In genomic region chr3:184238246-184238818, GRCh38 we compare ENCODE assay signal across 24 cellular contexts. TPM values are rescaled to one million over a fixed set of nuclear protein-coding genes. Genes with fewer than 3 reads are reported as not detected.
DNase-seq lines count a peak whose midpoint lies in the region; ATAC-seq, FAIRE-seq and TF ChIP-seq lines count a peak whose summit lies in the region.
"Had no signal": no experiment of that assay in that cellular context is flagged by ENCODE, and none has a peak within 500 bp of the region (broad histone marks: within the 10 kb centered on the region; RNA-seq: fewer than 3 reads in every experiment).

No MANE protein-coding gene starts in this region.

- no peak for TF ChIP-seq POLR2A in gastroesophageal sphincter (IDR thresholded peaks at IDR 0.05)

- H3K4me1 ChIP-seq in lower lobe of right lung: no peaks in the 10 kb centered on the region
- H3K4me1 ChIP-seq in gastroesophageal sphincter: peaks cover 0 to 10% (median 6%) of the 10 kb centered on the region in 3 donors

- POLR2A ChIA-PET in activated CD4-positive, alpha-beta memory T cell treated with anti-CD3 and anti-CD28 coated beads, Interleukin-2, amount 10 ng/mL, durations not matched to agents 7 days and 5 days (lab: Charles Lee): interaction anchor here (1.2 kb wide), 1 partner anchor 9 kb away, joined by 5 read pairs; no protein-coding TSS in a partner anchor

- H3K27ac ChIP-seq in lower lobe of right lung (no peak overlapping the region), gastroesophageal sphincter (no peak overlapping the region)
- H3K27ac ChIP-seq: A549 had no signal

- no peak for FAIRE-seq in GM19239 (lab: Jason Lieb, UNC)
- FAIRE-seq: A549, G401.6, GM12892, H1, HTR-8/SVneo had no signal

- no peaks in the 10 kb centered on the region for H3K27me3 Mint-ChIP-seq in activated T-helper 17 cell treated with anti-CD3 and anti-CD28 coated beads, Interleukin-2, amount 50 U/mL, for 72 hours
- H3K27me3 Mint-ChIP-seq in activated CD4-positive, alpha-beta memory T cell treated with anti-CD3 and anti-CD28 coated beads, Interleukin-2, amount 10 ng/mL, durations not matched to agents 7 days and 5 days: peaks cover 1% of the 10 kb centered on the region

- no peak for TF ChIP-seq EP300 in gastroesophageal sphincter (IDR thresholded peaks at IDR 0.05)

- H3K36me3 Mint-ChIP-seq in activated T-helper 17 cell treated with anti-CD3 and anti-CD28 coated beads, Interleukin-2, amount 50 U/mL, for 72 hours (ENCODE audit: low read depth): peaks cover 15% of the 10 kb centered on the region
- peaks cover 6% of the 10 kb centered on the region for H3K36me3 Mint-ChIP-seq in activated CD4-positive, alpha-beta memory T cell treated with anti-CD3 and anti-CD28 coated beads, Interleukin-2, amount 10 ng/mL, durations not matched to agents 7 days and 5 days (ENCODE audit: low read depth)

- peak; percentile 42 for DNase-seq in NCI-H2171 treated with DMSO at 0.1 percent for 48 hours (lab: John Stamatoyannopoulos, UW)
- no peak for DNase-seq in NCI-H2171 (lab: John Stamatoyannopoulos, UW)
- peak; percentile 31 for DNase-seq in H7
- DNase-seq in lower lobe of right lung: peak; percentile 27
- no peak for DNase-seq in activated CD4-positive, alpha-beta memory T cell treated with anti-CD3 and anti-CD28 coated beads, Interleukin-2, amount 10 ng/mL, durations not matched to agents 7 days and 5 days
- no peak for DNase-seq in GM19239 (ENCODE audit: insufficient read length, low spot score)
- DNase-seq: CD4-positive, CD25-positive, alpha-beta regulatory T cell; IMR-90; NCI-H1105 treated with DMSO at 0.1 percent for 48 hours; NCI-H2107; NCI-H226; NCI-H524 treated with DMSO at 0.1 percent for 48 hours; PC-3; RPMI8226; SHP77 had no signal

- CTCF ChIA-PET in activated CD4-positive, alpha-beta memory T cell treated with anti-CD3 and anti-CD28 coated beads, Interleukin-2, amount 10 ng/mL, durations not matched to agents 7 days and 5 days (lab: Charles Lee): interaction anchor here (0.6 to 2.1 kb wide), 4 partner anchors 8 to 67 kb away, joined by 3 to 15 read pairs (median 6); no protein-coding TSS in a partner anchor

- H3K27me3 ChIP-seq in H7 (ENCODE audit: control insufficient read depth, insufficient read depth, low read length) (no peaks in the 10 kb centered on the region; the same call in none of the 2 replicates), lower lobe of right lung (ENCODE audit: low read depth) (peaks cover 19% of the 10 kb centered on the region), gastroesophageal sphincter (peaks cover 78% of the 10 kb centered on the region)

- H3K9me3 Mint-ChIP-seq in activated T-helper 17 cell treated with anti-CD3 and anti-CD28 coated beads, Interleukin-2, amount 50 U/mL, for 72 hours: no peaks in the 10 kb centered on the region
- H3K9me3 Mint-ChIP-seq in activated CD4-positive, alpha-beta memory T cell treated with anti-CD3 and anti-CD28 coated beads, Interleukin-2, amount 10 ng/mL, durations not matched to agents 7 days and 5 days: no peaks in the 10 kb centered on the region

- H3K4me3 ChIP-seq in H7 (ENCODE audit: insufficient read depth, low read depth, low read length): no peak overlapping the region
- H3K4me3 ChIP-seq in lower lobe of right lung: no peak overlapping the region
- H3K4me3 ChIP-seq in gastroesophageal sphincter: no peak overlapping the region
- H3K4me3 ChIP-seq: A549 had no signal

- H3K36me3 ChIP-seq in H7 (replicated peaks; ENCODE audit: control insufficient read depth, insufficient read depth, low read length) (peaks cover 5% of the 10 kb centered on the region; the same call in 1 of the 2 replicates), lower lobe of right lung (peaks cover 15% of the 10 kb centered on the region), gastroesophageal sphincter (peaks cover 0 to 19% of the 10 kb centered on the region in 2 donors)

- H3K9me3 ChIP-seq in lower lobe of right lung (no peaks in the 10 kb centered on the region), gastroesophageal sphincter (no peaks in the 10 kb centered on the region)
- H3K9me3 ChIP-seq: A549 had no signal

- intact Hi-C loops in lower lobe of right lung (cut with DNase I): no loop called here

- TF ChIP-seq CTCF in lower lobe of right lung (IDR thresholded peaks at IDR 0.05): no peak
- TF ChIP-seq CTCF in gastroesophageal sphincter (IDR thresholded peaks at IDR 0.05): no peak

- WGBS in gastroesophageal sphincter (ENCODE audit: low coverage in 1 of 2), 2 donors: 40 to 54% methylated on average over 2 of the region's 13 CpGs

- no peak overlapping the region for H3K4me3 Mint-ChIP-seq in activated T-helper 17 cell treated with anti-CD3 and anti-CD28 coated beads, Interleukin-2, amount 50 U/mL, for 72 hours
- no peak overlapping the region for H3K4me3 Mint-ChIP-seq in activated CD4-positive, alpha-beta memory T cell treated with anti-CD3 and anti-CD28 coated beads, Interleukin-2, amount 10 ng/mL, durations not matched to agents 7 days and 5 days
- H3K4me3 Mint-ChIP-seq: B cell had no signal

- no peak for ATAC-seq in activated T-helper 17 cell treated with anti-CD3 and anti-CD28 coated beads, Interleukin-2, amount 50 U/mL, for 72 hours (replicated peaks)
- no peak for ATAC-seq in lower lobe of right lung
- ATAC-seq in gastroesophageal sphincter: no peak
- ATAC-seq: A549, PC-3 had no signal

- peak overlapping the region; percentile 23 for H3K27ac Mint-ChIP-seq in activated T-helper 17 cell treated with anti-CD3 and anti-CD28 coated beads, Interleukin-2, amount 50 U/mL, for 72 hours
- H3K27ac Mint-ChIP-seq in activated CD4-positive, alpha-beta memory T cell treated with anti-CD3 and anti-CD28 coated beads, Interleukin-2, amount 10 ng/mL, durations not matched to agents 7 days and 5 days: no peak overlapping the region
- H3K27ac Mint-ChIP-seq: B cell had no signal

- H3K4me1 Mint-ChIP-seq in activated T-helper 17 cell treated with anti-CD3 and anti-CD28 coated beads, Interleukin-2, amount 50 U/mL, for 72 hours: peaks cover 6% of the 10 kb centered on the region
- H3K4me1 Mint-ChIP-seq in activated CD4-positive, alpha-beta memory T cell treated with anti-CD3 and anti-CD28 coated beads, Interleukin-2, amount 10 ng/mL, durations not matched to agents 7 days and 5 days: no peaks in the 10 kb centered on the region
- H3K4me1 Mint-ChIP-seq: B cell had no signal

RNA-seq across cellular contexts. Expression of gene VWA5B2, which starts 8.9 kb away (rescaled TPM):
- 0.41 TPM in 1 of 2 replicates, not detected in the other for total RNA-seq in H7 (2014; rRNA removed; shearing (Covaris generic))
- total RNA-seq in activated T-helper 17 cell treated with anti-CD3 and anti-CD28 coated beads, Interleukin-2, amount 50 U/mL, for 72 hours: not detected
- total RNA-seq in lower lobe of right lung (0.47 TPM), gastroesophageal sphincter (under 1 TPM in 2 of 4 donors, not detected in 2; 0.10 to 0.54 TPM)
- total RNA-seq in activated CD4-positive, alpha-beta memory T cell treated with anti-CD3 and anti-CD28 coated beads, Interleukin-2, amount 10 ng/mL, durations not matched to agents 7 days and 5 days: not detected
- total RNA-seq: CD4-positive, CD25-positive, alpha-beta regulatory T cell; IMR-90; M059J had no signal

RNA-seq across cellular contexts. Expression of gene ALG3, which starts 10.4 kb away (rescaled TPM):
- 59.8 and 62.7 TPM in 2 replicates for total RNA-seq in H7 (2014; rRNA removed; shearing (Covaris generic))
- 10 to 100 TPM; 33.4 to 49.9 TPM for total RNA-seq in activated T-helper 17 cell treated with anti-CD3 and anti-CD28 coated beads, Interleukin-2, amount 50 U/mL, for 72 hours
- total RNA-seq in lower lobe of right lung: 30.1 TPM
- total RNA-seq in activated CD4-positive, alpha-beta memory T cell treated with anti-CD3 and anti-CD28 coated beads, Interleukin-2, amount 10 ng/mL, durations not matched to agents 7 days and 5 days: 10 to 100 TPM; 33.3 to 35.3 TPM
- 10 to 100 TPM; 30.0 to 62.6 (median 38.6) TPM for total RNA-seq in gastroesophageal sphincter

RNA-seq across cellular contexts. Expression of gene EEF1AKMT4, which starts 11.1 kb away (rescaled TPM):
- 10.1 and 15.2 TPM in 2 replicates for total RNA-seq in H7 (2014; rRNA removed; shearing (Covaris generic))
- 10 to 100 TPM in 1 of 2 donors, 1 to 10 TPM in 1; 8.0 to 13.6 TPM for total RNA-seq in activated T-helper 17 cell treated with anti-CD3 and anti-CD28 coated beads, Interleukin-2, amount 50 U/mL, for 72 hours
- total RNA-seq in lower lobe of right lung: 2.6 TPM
- 1 to 10 TPM; 3.1 to 3.8 TPM for total RNA-seq in activated CD4-positive, alpha-beta memory T cell treated with anti-CD3 and anti-CD28 coated beads, Interleukin-2, amount 10 ng/mL, durations not matched to agents 7 days and 5 days
- total RNA-seq in gastroesophageal sphincter: 1 to 10 TPM; 1.4 to 3.8 (median 2.2) TPM

RNA-seq across cellular contexts. Expression of gene CAMK2N2, which starts 23.0 kb away (rescaled TPM):
- total RNA-seq in H7 (2014; rRNA removed; shearing (Covaris generic)): 1.5 and 1.6 TPM in 2 replicates
- 1 to 10 TPM in 1 of 2 donors, under 1 TPM in 1; 0.64 to 1.2 TPM for total RNA-seq in activated T-helper 17 cell treated with anti-CD3 and anti-CD28 coated beads, Interleukin-2, amount 50 U/mL, for 72 hours
- total RNA-seq in lower lobe of right lung (not detected), gastroesophageal sphincter (not detected)
- under 1 TPM in 1 of 2 experiments, not detected in 1; 0.23 TPM for total RNA-seq in activated CD4-positive, alpha-beta memory T cell treated with anti-CD3 and anti-CD28 coated beads, Interleukin-2, amount 10 ng/mL, durations not matched to agents 7 days and 5 days
- total RNA-seq: B cell, IMR-90 had no signal

RNA-seq across cellular contexts. Expression of gene ECE2, which starts 37.5 kb away (rescaled TPM):
- not detected in 2 replicates for total RNA-seq in H7 (2014; rRNA removed; shearing (Covaris generic))
- not detected for total RNA-seq in activated T-helper 17 cell treated with anti-CD3 and anti-CD28 coated beads, Interleukin-2, amount 50 U/mL, for 72 hours
- not detected for total RNA-seq in lower lobe of right lung
- not detected for total RNA-seq in activated CD4-positive, alpha-beta memory T cell treated with anti-CD3 and anti-CD28 coated beads, Interleukin-2, amount 10 ng/mL, durations not matched to agents 7 days and 5 days
- total RNA-seq in gastroesophageal sphincter: under 1 TPM; 0.12 to 0.67 (median 0.52) TPM
- total RNA-seq: B cell; CD4-positive, CD25-positive, alpha-beta regulatory T cell; IMR-90; M059J; PC-3 had no signal

Comparison
In these comparisons a context has a peak if more than half of its experiments do, and no peak if none do; other contexts are left out.
1. DNase-seq: peak in NCI-H2171 treated with DMSO at 0.1 percent for 48 hours (single experiment), H7 (single experiment) and lower lobe of right lung (single experiment); none in NCI-H2171 (single experiment), activated CD4-positive, alpha-beta memory T cell treated with anti-CD3 and anti-CD28 coated beads, Interleukin-2, amount 10 ng/mL, durations not matched to agents 7 days and 5 days (single experiment) and GM19239 (single experiment).